ENCODE assay signal across 4 cellular contexts in the genomic region with DNA sequence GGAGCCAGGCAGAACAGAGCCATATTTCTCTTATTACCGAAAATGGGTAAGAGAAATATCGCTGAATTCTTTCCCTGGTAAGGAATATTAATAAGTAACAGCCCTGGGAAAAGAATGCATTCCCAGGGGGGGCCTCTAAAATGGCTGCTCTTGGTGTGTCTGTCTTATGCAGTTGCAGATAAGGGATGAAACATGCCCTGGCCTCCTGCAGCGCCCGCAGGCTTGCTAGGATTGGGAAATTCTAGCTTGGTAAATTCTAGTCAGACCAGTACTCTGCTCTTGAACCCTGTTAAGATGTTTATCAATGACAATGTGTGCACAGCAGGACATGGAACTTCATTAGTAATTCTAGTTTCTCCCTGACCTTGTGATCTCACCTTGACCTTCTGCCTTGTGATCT. TPM values are rescaled to one million over a fixed set of nuclear protein-coding genes. Genes with fewer than 3 reads are reported as not detected.
"Had no signal": no experiment of that assay in that cellular context is flagged by ENCODE, and none has a peak within 500 bp of the region (broad histone marks: within the 10 kb centered on the region; RNA-seq: fewer than 3 reads in every experiment).

No MANE protein-coding gene starts in this region.

RNA-seq across cellular contexts. Expression of gene DDC, which starts 18.1 kb away (rescaled TPM):
- total RNA-seq: GM23338, H1, H9 had no signal
- polyA plus RNA-seq: GM23338, IgD-negative memory B cell had no signal
